21 cellular contexts compared by ENCODE assay signal in genomic region chr6:122623279-122623678, GRCh38. TPM values are rescaled to one million over a fixed set of nuclear protein-coding genes. Genes with fewer than 3 reads are reported as not detected.
DNase-seq lines count a peak whose midpoint lies in the region; FAIRE-seq and TF ChIP-seq lines count a peak whose summit lies in the region.
"Had no signal": no experiment of that assay in that cellular context is flagged by ENCODE, and none has a peak within 500 bp of the region (broad histone marks: within the 10 kb centered on the region; RNA-seq: fewer than 3 reads in every experiment).

No MANE protein-coding gene starts in this region.

- H3K9me3 Mint-ChIP-seq in astrocyte (ENCODE audit: unreplicated experiment): no peaks in the 10 kb centered on the region
- peaks cover 8% of the 10 kb centered on the region for H3K9me3 Mint-ChIP-seq in MCF 10A (ENCODE audit: unreplicated experiment)
- H3K9me3 Mint-ChIP-seq: CD8-positive, alpha-beta T cell had no signal

- H3K79me2 ChIP-seq in astrocyte (ENCODE audit: insufficient read depth, low read length) (no peaks in the 10 kb centered on the region), GM23248 (ENCODE audit: insufficient read depth) (no peaks in the 10 kb centered on the region)

- DNase-seq in NCI-H146 treated with DMSO at 0.1 percent for 48 hours (lab: John Stamatoyannopoulos, UW; ENCODE audit: unreplicated experiment) (peak; percentile 63), astrocyte (ENCODE audit: low read depth) (peak; percentile 27), fibroblast of villous mesenchyme (ENCODE audit: low read depth) (peak; percentile 40), skeletal muscle cell (ENCODE audit: low read depth) (peak; percentile 60), GM10266 (ENCODE audit: extremely low spot score) (no peak), GM23248 (no peak), MCF 10A (ENCODE audit: unreplicated experiment) (no peak)
- DNase-seq: CD8-positive, alpha-beta T cell; DND-41; H7; HFFc6; KBM-7; MV-4-11; NCI-H1417 treated with DMSO at 0.1 percent for 48 hours; NCI-H2029; PC-3; RPMI8226; SHP77 treated with DMSO at 0.1 percent for 48 hours had no signal

- BruUV-seq in MCF 10A (replicated peaks; lab: Mats Ljungman, UMichigan): no TSS peak

- H3K27ac Mint-ChIP-seq in astrocyte (ENCODE audit: unreplicated experiment) (peak overlapping the region; percentile 56), MCF 10A (ENCODE audit: low read depth, unreplicated experiment) (no peak overlapping the region)
- H3K27ac Mint-ChIP-seq: CD8-positive, alpha-beta T cell; HFFc6 had no signal

- no peak for FAIRE-seq in astrocyte (lab: Jason Lieb, UNC)

- H3K27ac ChIP-seq in astrocyte (ENCODE audit: low read depth, low read length): no peak overlapping the region
- no peak overlapping the region for H3K27ac ChIP-seq in GM23248
- H3K27ac ChIP-seq: BLaER1 treated with 17β-estradiol and CSF1 and Interleukin-3, amounts not matched to agents 10 nM and 100 nM had no signal

- H3K4me2 ChIP-seq in astrocyte (ENCODE audit: low read length) (no peak overlapping the region), GM23248 (ENCODE audit: unreplicated experiment) (no peak overlapping the region)
- H3K4me2 ChIP-seq: BLaER1 treated with 17β-estradiol and CSF1 and Interleukin-3, amounts not matched to agents 10 nM and 100 nM had no signal

- H3K9me3 ChIP-seq in astrocyte (ENCODE audit: insufficient read depth, low read depth, low read length) (no peaks in the 10 kb centered on the region), GM23248 (ENCODE audit: low read depth) (no peaks in the 10 kb centered on the region)
- H3K9me3 ChIP-seq: BLaER1 treated with 17β-estradiol and CSF1 and Interleukin-3, amounts not matched to agents 10 nM and 100 nM had no signal

- H3F3A ChIP-seq in GM23248 (ENCODE audit: insufficient read depth): no peaks in the 10 kb centered on the region

- H3K36me3 ChIP-seq in astrocyte (ENCODE audit: insufficient read depth, low read length) (no peaks in the 10 kb centered on the region), GM23248 (ENCODE audit: low read depth) (no peaks in the 10 kb centered on the region)
- H3K36me3 ChIP-seq: BLaER1 treated with 17β-estradiol and CSF1 and Interleukin-3, amounts not matched to agents 10 nM and 100 nM had no signal

- H3K27me3 Mint-ChIP-seq in astrocyte (ENCODE audit: low read depth, unreplicated experiment): no peaks in the 10 kb centered on the region
- no peaks in the 10 kb centered on the region for H3K27me3 Mint-ChIP-seq in MCF 10A (ENCODE audit: insufficient read depth, unreplicated experiment)

- H4K20me1 ChIP-seq in astrocyte (ENCODE audit: insufficient read depth, low read length): no peaks in the 10 kb centered on the region
- H4K20me1 ChIP-seq in GM23248 (ENCODE audit: insufficient read depth): no peaks in the 10 kb centered on the region
- H4K20me1 ChIP-seq: BLaER1 treated with 17β-estradiol and CSF1 and Interleukin-3, amounts not matched to agents 10 nM and 100 nM had no signal

- peaks cover 33% of the 10 kb centered on the region for H3K4me1 Mint-ChIP-seq in astrocyte (ENCODE audit: low read depth, unreplicated experiment)
- peaks cover 17% of the 10 kb centered on the region for H3K4me1 Mint-ChIP-seq in MCF 10A (ENCODE audit: insufficient read depth, unreplicated experiment)

- H3K9ac ChIP-seq in astrocyte (ENCODE audit: low read length) (no peak overlapping the region), GM23248 (no peak overlapping the region)
- H3K9ac ChIP-seq: BLaER1 treated with 17β-estradiol and CSF1 and Interleukin-3, amounts not matched to agents 10 nM and 100 nM had no signal

- H2AFZ ChIP-seq in astrocyte (ENCODE audit: low read depth, low read length): no peak overlapping the region
- no peak overlapping the region for H2AFZ ChIP-seq in GM23248

- in situ Hi-C loops in GM23248 (cut with MboI): no loop called here

- H3K4me3 ChIP-seq in astrocyte (ENCODE audit: insufficient read depth, low read depth, low read length) (no peak overlapping the region), fibroblast of villous mesenchyme (ENCODE audit: low read depth, low read length) (no peak overlapping the region), skeletal muscle cell (ENCODE audit: low read depth, low read length) (no peak overlapping the region), GM23248 (no peak overlapping the region)
- H3K4me3 ChIP-seq: BLaER1 treated with 17β-estradiol and CSF1 and Interleukin-3, amounts not matched to agents 10 nM and 100 nM had no signal

- H3K4me1 ChIP-seq in astrocyte (ENCODE audit: insufficient read depth, low read length): no peaks in the 10 kb centered on the region
- no peaks in the 10 kb centered on the region for H3K4me1 ChIP-seq in GM23248 (ENCODE audit: insufficient read depth)
- H3K4me1 ChIP-seq: BLaER1 treated with 17β-estradiol and CSF1 and Interleukin-3, amounts not matched to agents 10 nM and 100 nM had no signal

- H3K9me2 ChIP-seq in GM23248 (ENCODE audit: insufficient read depth): no peaks in the 10 kb centered on the region

- H3K36me3 Mint-ChIP-seq in astrocyte (ENCODE audit: low read depth, unreplicated experiment) (no peaks in the 10 kb centered on the region), MCF 10A (ENCODE audit: insufficient read depth, unreplicated experiment) (no peaks in the 10 kb centered on the region)
- H3K36me3 Mint-ChIP-seq: CD8-positive, alpha-beta T cell had no signal

- H3K4me3 Mint-ChIP-seq in astrocyte (ENCODE audit: unreplicated experiment) (no peak overlapping the region), MCF 10A (ENCODE audit: unreplicated experiment) (no peak overlapping the region)
- H3K4me3 Mint-ChIP-seq: CD8-positive, alpha-beta T cell; HFFc6 had no signal

- CTCF ChIA-PET in MCF 10A (lab: Yijun Ruan, JAX): interaction anchor here (0.7 to 1.1 kb wide), 2 partner anchors 12 to 167 kb away, joined by 3 read pairs; no protein-coding TSS in a partner anchor

- POLR2A ChIA-PET in MCF 10A (lab: Yijun Ruan, JAX): interaction anchor here (1.0 kb wide), 1 partner anchor 34 kb away, joined by 4 read pairs; no protein-coding TSS in a partner anchor

- H3K27me3 ChIP-seq in astrocyte (ENCODE audit: insufficient read depth, low read length): no peaks in the 10 kb centered on the region
- 0 out of 2 replicates have a peak, but pooled peaks cover 6% of the 10 kb centered on the region for H3K27me3 ChIP-seq in GM23248 (replicated peaks; ENCODE audit: insufficient read depth)
- H3K27me3 ChIP-seq: BLaER1 treated with 17β-estradiol and CSF1 and Interleukin-3, amounts not matched to agents 10 nM and 100 nM had no signal

- intact Hi-C loops in MCF 10A (cut with micrococcal nuclease): no loop called here

- TF ChIP-seq CTCF in astrocyte (IDR thresholded peaks at IDR 0.05; ENCODE audit: insufficient read depth, low read depth, low read length) (no peak), fibroblast of villous mesenchyme (IDR thresholded peaks at IDR 0.05; ENCODE audit: insufficient read depth, low read depth, low read length) (no peak), GM10266 (IDR thresholded peaks at IDR 0.05; ENCODE audit: control insufficient read depth, insufficient read depth, low read depth, missing control alignments) (no peak), MCF 10A (IDR thresholded peaks at IDR 0.05; ENCODE audit: unreplicated experiment) (no peak)

RNA-seq across cellular contexts. Expression of gene PKIB, which starts 13.1 kb away (rescaled TPM):
- total RNA-seq in astrocyte: 64.1 and 74.6 TPM in 2 replicates
- 12.2 and 13.8 TPM in 2 replicates for total RNA-seq in fibroblast of villous mesenchyme
- 1.3 TPM in 1 of 2 replicates, not detected in the other for total RNA-seq in GM23248 (2014; rRNA removed; shearing (Covaris generic))
- polyA plus RNA-seq in GM23248 (2016; fragmentation: Nextera tagmentation; extraction: Ambion mirVana): 0.40 and 0.77 TPM in 2 replicates
- total RNA-seq in MCF 10A (2022): 3.1 and 6.0 TPM in 2 replicates
- total RNA-seq: G401, NCI-H460 had no signal

Comparison
In these comparisons a context has a peak if more than half of its experiments do, and no peak if none do; other contexts are left out.
1. DNase-seq: peak in NCI-H146 treated with DMSO at 0.1 percent for 48 hours (single experiment), astrocyte (single experiment), fibroblast of villous mesenchyme (single experiment) and skeletal muscle cell (single experiment); none in GM10266 (single experiment), GM23248 (single experiment) and MCF 10A (single experiment).